Comparison of ENCODE assay signal across 1 cellular context in the genomic region with DNA sequence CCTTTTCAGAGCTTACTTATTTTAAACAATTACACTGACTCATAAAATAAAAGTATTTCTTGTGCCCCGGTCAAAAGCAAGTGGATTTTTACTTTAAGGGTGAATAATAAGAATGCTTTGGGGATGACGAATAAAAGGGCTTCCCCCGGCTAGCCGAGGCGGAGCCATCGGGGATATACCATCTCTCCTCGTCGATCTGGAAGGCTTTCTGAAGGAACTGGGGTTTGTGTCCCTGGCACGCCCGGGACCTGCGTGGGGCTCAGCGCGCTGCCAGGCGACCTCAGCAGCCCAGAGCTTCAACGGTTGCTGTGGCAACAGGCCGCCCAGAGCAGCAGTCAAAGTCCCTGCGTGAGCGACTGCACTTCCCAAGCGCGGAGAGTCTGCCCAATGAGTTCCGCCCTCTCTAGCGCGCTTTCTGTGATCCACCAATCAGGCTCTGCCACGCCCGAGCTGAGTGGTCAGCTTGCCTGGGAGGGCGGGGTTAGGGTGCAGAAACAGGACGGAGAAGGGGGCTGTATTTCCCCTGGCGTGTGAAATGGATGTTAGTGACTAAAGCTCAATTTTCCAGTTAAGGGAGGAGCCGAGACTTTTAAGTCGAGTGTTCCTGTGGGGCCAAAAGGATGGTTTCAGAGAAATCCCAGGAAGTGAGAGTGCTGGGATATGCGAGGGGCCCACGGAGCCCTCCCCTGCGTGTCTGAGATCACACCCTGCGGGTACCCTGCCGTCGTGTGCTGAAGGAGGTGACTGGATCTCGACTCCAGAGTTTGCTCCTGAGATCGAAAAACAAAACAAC.
A peak's percentile ranks its signal among the peaks of the same experiment; 100 is the strongest.
TF ChIP-seq lines count a peak whose summit lies in the region.

No MANE protein-coding gene starts in this region.

TF ChIP-seq in K562, 482 proteins besides CTCF, POLR2A, EP300 and RAD21 (continued from another document and continues in another):
- TF ChIP-seq STAT5B (CRISPR knock-in tag; IDR thresholded peaks at IDR 0.05) (no peak), ZNF764 (CRISPR knock-in tag; IDR thresholded peaks at IDR 0.05; ENCODE audit: low read depth) (no peak), ZNF696 (CRISPR knock-in tag; conservative IDR thresholded peaks at IDR 0.05) (no peak), HNRNPL (IDR thresholded peaks at IDR 0.05; ENCODE audit: low read depth, low read length) (no peak), ETS2 (tag; IDR thresholded peaks at IDR 0.05; ENCODE audit: borderline replicate concordance, poor library complexity, severe bottlenecking) (no peak), RCOR1 (IDR thresholded peaks at IDR 0.05; ENCODE audit: borderline replicate concordance in 1 of 2, low read depth in 2 of 2, low read length in 2 of 2) (peak in 1 of 2 experiments; percentile 70; a peak in 1 of 4 replicates), BRF1 (IDR thresholded peaks at IDR 0.05; ENCODE audit: borderline replicate concordance, extremely low read depth, insufficient read length) (no peak), MEF2D (tag; conservative IDR thresholded peaks at IDR 0.05; ENCODE audit: low read depth) (no peak), THRAP3 (IDR thresholded peaks at IDR 0.05; ENCODE audit: borderline replicate concordance) (no peak), MIER1 (IDR thresholded peaks at IDR 0.05; ENCODE audit: low read depth) (no peak), SMAD2 (IDR thresholded peaks at IDR 0.05; ENCODE audit: low read depth, low read length) (no peak), DMBX1 (CRISPR knock-in tag; IDR thresholded peaks at IDR 0.05; ENCODE audit: borderline replicate concordance) (no peak), RUNX1 (IDR thresholded peaks at IDR 0.05; ENCODE audit: low read depth) (no peak), BCLAF1 (IDR thresholded peaks at IDR 0.05; ENCODE audit: borderline replicate concordance in 1 of 2, control insufficient read depth in 1 of 2, low read depth in 2 of 2, low read length in 1 of 2) (no peak), EP400 (IDR thresholded peaks at IDR 0.05) (peak; percentile 75; the same call in 1 of the 2 replicates), E2F6 (IDR thresholded peaks at IDR 0.05; ENCODE audit: borderline replicate concordance in 1 of 2, extremely low read depth in 1 of 2, insufficient read depth in 1 of 2, insufficient read length in 1 of 2, low read depth in 1 of 2, low read length in 1 of 2, poor library complexity in 1 of 2, severe bottlenecking in 1 of 2) (peak; percentile 87 to 89), NONO (IDR thresholded peaks at IDR 0.05; ENCODE audit: low read depth in 2 of 2, low read length in 1 of 2) (peak in 1 of 2 experiments; percentile 94; a peak in 2 of 4 replicates), ETV6 (IDR thresholded peaks at IDR 0.05; ENCODE audit: borderline replicate concordance in 1 of 2, low read depth in 2 of 2, low read length in 1 of 2) (no peak), ETV6 (CRISPR knock-in tag; IDR thresholded peaks at IDR 0.05; ENCODE audit: borderline replicate concordance) (no peak), HDAC3 (IDR thresholded peaks at IDR 0.05; ENCODE audit: borderline replicate concordance, partially characterized antibody) (no peak), POLR2B (IDR thresholded peaks at IDR 0.05; ENCODE audit: low read depth, partially characterized antibody) (peak; percentile 59), ELF2 (CRISPR knock-in tag; IDR thresholded peaks at IDR 0.05) (no peak), ZNF589 (CRISPR knock-in tag; IDR thresholded peaks at IDR 0.05; ENCODE audit: low read depth) (no peak), BHLHE40 (IDR thresholded peaks at IDR 0.05; ENCODE audit: low read length) (0 out of 2 replicates have a peak, but pooled peaks have one; percentile 23), ZEB2 (IDR thresholded peaks at IDR 0.05) (no peak), PHB (CRISPR knock-in tag; IDR thresholded peaks at IDR 0.05) (no peak), NCOA4 (IDR thresholded peaks at IDR 0.05; ENCODE audit: partially characterized antibody) (no peak), TEAD2 (tag; IDR thresholded peaks at IDR 0.05) (no peak), CHD4 (IDR thresholded peaks at IDR 0.05; ENCODE audit: insufficient read depth, insufficient replicate concordance, low read depth, low read length, poor library complexity, severe bottlenecking) (no peak), MTA2 (IDR thresholded peaks at IDR 0.05; ENCODE audit: low read depth) (no peak), STAT5A (IDR thresholded peaks at IDR 0.05; ENCODE audit: borderline replicate concordance, low read length) (no peak), STAT6 (CRISPR knock-in tag; IDR thresholded peaks at IDR 0.05) (no peak)
- TF ChIP-seq, protein P1, sequence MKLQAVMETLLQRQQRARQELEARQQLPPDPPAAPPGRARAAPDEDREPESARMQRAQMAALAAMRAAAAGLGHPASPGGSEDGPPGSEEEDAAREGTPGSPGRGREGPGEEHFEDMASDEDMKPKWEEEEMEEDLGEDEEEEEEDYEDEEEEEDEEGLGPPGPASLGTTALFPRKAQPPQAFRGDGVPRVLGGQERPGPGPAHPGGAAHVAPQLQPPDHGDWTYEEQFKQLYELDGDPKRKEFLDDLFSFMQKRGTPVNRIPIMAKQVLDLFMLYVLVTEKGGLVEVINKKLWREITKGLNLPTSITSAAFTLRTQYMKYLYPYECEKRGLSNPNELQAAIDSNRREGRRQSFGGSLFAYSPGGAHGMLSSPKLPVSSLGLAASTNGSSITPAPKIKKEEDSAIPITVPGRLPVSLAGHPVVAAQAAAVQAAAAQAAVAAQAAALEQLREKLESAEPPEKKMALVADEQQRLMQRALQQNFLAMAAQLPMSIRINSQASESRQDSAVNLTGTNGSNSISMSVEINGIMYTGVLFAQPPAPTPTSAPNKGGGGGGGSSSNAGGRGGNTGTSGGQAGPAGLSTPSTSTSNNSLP (IDR thresholded peaks at IDR 0.05; ENCODE audit: borderline replicate concordance, low read depth, low read length): no peak
- TF ChIP-seq, protein P2, sequence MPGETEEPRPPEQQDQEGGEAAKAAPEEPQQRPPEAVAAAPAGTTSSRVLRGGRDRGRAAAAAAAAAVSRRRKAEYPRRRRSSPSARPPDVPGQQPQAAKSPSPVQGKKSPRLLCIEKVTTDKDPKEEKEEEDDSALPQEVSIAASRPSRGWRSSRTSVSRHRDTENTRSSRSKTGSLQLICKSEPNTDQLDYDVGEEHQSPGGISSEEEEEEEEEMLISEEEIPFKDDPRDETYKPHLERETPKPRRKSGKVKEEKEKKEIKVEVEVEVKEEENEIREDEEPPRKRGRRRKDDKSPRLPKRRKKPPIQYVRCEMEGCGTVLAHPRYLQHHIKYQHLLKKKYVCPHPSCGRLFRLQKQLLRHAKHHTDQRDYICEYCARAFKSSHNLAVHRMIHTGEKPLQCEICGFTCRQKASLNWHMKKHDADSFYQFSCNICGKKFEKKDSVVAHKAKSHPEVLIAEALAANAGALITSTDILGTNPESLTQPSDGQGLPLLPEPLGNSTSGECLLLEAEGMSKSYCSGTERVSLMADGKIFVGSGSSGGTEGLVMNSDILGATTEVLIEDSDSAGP (CRISPR knock-in tag; IDR thresholded peaks at IDR 0.05): no peak
- TF ChIP-seq, protein P3, sequence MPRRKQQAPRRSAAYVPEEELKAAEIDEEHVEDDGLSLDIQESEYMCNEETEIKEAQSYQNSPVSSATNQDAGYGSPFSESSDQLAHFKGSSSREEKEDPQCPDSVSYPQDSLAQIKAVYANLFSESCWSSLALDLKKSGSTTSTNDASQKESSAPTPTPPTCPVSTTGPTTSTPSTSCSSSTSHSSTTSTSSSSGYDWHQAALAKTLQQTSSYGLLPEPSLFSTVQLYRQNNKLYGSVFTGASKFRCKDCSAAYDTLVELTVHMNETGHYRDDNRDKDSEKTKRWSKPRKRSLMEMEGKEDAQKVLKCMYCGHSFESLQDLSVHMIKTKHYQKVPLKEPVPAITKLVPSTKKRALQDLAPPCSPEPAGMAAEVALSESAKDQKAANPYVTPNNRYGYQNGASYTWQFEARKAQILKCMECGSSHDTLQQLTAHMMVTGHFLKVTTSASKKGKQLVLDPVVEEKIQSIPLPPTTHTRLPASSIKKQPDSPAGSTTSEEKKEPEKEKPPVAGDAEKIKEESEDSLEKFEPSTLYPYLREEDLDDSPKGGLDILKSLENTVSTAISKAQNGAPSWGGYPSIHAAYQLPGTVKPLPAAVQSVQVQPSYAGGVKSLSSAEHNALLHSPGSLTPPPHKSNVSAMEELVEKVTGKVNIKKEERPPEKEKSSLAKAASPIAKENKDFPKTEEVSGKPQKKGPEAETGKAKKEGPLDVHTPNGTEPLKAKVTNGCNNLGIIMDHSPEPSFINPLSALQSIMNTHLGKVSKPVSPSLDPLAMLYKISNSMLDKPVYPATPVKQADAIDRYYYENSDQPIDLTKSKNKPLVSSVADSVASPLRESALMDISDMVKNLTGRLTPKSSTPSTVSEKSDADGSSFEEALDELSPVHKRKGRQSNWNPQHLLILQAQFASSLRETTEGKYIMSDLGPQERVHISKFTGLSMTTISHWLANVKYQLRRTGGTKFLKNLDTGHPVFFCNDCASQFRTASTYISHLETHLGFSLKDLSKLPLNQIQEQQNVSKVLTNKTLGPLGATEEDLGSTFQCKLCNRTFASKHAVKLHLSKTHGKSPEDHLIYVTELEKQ (CRISPR knock-in tag; IDR thresholded peaks at IDR 0.05): no peak
- TF ChIP-seq, protein P4, sequence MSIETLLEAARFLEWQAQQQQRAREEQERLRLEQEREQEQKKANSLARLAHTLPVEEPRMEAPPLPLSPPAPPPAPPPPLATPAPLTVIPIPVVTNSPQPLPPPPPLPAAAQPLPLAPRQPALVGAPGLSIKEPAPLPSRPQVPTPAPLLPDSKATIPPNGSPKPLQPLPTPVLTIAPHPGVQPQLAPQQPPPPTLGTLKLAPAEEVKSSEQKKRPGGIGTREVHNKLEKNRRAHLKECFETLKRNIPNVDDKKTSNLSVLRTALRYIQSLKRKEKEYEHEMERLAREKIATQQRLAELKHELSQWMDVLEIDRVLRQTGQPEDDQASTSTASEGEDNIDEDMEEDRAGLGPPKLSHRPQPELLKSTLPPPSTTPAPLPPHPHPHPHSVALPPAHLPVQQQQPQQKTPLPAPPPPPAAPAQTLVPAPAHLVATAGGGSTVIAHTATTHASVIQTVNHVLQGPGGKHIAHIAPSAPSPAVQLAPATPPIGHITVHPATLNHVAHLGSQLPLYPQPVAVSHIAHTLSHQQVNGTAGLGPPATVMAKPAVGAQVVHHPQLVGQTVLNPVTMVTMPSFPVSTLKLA (conservative IDR thresholded peaks at IDR 0.05): peak; percentile 54 to 82; a peak in 3 of 4 replicates
- TF ChIP-seq, protein P5, sequence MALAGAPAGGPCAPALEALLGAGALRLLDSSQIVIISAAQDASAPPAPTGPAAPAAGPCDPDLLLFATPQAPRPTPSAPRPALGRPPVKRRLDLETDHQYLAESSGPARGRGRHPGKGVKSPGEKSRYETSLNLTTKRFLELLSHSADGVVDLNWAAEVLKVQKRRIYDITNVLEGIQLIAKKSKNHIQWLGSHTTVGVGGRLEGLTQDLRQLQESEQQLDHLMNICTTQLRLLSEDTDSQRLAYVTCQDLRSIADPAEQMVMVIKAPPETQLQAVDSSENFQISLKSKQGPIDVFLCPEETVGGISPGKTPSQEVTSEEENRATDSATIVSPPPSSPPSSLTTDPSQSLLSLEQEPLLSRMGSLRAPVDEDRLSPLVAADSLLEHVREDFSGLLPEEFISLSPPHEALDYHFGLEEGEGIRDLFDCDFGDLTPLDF (CRISPR knock-in tag; IDR thresholded peaks at IDR 0.05): peak; percentile 84
- TF ChIP-seq, protein P6, sequence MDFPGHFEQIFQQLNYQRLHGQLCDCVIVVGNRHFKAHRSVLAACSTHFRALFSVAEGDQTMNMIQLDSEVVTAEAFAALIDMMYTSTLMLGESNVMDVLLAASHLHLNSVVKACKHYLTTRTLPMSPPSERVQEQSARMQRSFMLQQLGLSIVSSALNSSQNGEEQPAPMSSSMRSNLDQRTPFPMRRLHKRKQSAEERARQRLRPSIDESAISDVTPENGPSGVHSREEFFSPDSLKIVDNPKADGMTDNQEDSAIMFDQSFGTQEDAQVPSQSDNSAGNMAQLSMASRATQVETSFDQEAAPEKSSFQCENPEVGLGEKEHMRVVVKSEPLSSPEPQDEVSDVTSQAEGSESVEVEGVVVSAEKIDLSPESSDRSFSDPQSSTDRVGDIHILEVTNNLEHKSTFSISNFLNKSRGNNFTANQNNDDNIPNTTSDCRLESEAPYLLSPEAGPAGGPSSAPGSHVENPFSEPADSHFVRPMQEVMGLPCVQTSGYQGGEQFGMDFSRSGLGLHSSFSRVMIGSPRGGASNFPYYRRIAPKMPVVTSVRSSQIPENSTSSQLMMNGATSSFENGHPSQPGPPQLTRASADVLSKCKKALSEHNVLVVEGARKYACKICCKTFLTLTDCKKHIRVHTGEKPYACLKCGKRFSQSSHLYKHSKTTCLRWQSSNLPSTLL (IDR thresholded peaks at IDR 0.05): no peak
